ENCODE assay signal across 1 cellular context in the genomic region with DNA sequence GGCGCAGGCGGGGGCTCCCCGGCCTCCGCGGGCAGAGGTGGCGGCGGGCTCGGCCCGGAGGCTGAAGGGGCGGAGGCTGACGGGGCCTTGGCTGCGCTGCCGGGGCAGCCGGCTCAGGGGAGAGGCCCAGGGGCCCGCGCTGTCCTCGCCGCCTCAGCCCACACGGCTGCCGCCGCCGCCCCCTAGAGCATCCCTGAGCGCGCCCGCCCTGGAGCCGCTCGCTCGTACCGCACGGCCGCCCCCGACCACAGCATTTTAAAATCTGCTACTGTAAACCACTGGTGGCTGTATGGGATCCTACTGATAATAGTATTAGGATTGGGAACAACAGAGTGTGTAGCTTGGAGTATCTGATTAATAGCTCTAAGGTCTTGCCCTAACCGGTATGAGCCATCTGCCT.
TF ChIP-seq lines count a peak whose summit lies in the region.

No MANE protein-coding gene starts in this region.

TF ChIP-seq in GM23338, 12 proteins besides CTCF, POLR2A, EP300 and RAD21:
- TF ChIP-seq, protein P1, sequence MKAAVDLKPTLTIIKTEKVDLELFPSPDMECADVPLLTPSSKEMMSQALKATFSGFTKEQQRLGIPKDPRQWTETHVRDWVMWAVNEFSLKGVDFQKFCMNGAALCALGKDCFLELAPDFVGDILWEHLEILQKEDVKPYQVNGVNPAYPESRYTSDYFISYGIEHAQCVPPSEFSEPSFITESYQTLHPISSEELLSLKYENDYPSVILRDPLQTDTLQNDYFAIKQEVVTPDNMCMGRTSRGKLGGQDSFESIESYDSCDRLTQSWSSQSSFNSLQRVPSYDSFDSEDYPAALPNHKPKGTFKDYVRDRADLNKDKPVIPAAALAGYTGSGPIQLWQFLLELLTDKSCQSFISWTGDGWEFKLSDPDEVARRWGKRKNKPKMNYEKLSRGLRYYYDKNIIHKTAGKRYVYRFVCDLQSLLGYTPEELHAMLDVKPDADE (IDR thresholded peaks at IDR 0.05): no peak
- TF ChIP-seq STAT1 (IDR thresholded peaks at IDR 0.05; ENCODE audit: unreplicated experiment): no peak
- TF ChIP-seq EZH2phosphoT487 (IDR thresholded peaks at IDR 0.05; ENCODE audit: unreplicated experiment): no peak
- TF ChIP-seq JUNB (IDR thresholded peaks at IDR 0.05; ENCODE audit: unreplicated experiment): no peak
- TF ChIP-seq, protein P2, sequence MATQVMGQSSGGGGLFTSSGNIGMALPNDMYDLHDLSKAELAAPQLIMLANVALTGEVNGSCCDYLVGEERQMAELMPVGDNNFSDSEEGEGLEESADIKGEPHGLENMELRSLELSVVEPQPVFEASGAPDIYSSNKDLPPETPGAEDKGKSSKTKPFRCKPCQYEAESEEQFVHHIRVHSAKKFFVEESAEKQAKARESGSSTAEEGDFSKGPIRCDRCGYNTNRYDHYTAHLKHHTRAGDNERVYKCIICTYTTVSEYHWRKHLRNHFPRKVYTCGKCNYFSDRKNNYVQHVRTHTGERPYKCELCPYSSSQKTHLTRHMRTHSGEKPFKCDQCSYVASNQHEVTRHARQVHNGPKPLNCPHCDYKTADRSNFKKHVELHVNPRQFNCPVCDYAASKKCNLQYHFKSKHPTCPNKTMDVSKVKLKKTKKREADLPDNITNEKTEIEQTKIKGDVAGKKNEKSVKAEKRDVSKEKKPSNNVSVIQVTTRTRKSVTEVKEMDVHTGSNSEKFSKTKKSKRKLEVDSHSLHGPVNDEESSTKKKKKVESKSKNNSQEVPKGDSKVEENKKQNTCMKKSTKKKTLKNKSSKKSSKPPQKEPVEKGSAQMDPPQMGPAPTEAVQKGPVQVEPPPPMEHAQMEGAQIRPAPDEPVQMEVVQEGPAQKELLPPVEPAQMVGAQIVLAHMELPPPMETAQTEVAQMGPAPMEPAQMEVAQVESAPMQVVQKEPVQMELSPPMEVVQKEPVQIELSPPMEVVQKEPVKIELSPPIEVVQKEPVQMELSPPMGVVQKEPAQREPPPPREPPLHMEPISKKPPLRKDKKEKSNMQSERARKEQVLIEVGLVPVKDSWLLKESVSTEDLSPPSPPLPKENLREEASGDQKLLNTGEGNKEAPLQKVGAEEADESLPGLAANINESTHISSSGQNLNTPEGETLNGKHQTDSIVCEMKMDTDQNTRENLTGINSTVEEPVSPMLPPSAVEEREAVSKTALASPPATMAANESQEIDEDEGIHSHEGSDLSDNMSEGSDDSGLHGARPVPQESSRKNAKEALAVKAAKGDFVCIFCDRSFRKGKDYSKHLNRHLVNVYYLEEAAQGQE (IDR thresholded peaks at IDR 0.05; ENCODE audit: unreplicated experiment): no peak
- no peak for TF ChIP-seq ZNF114 (CRISPR knock-in tag; IDR thresholded peaks at IDR 0.05)
- no peak for TF ChIP-seq ZNF331 (CRISPR knock-in tag; IDR thresholded peaks at IDR 0.05; ENCODE audit: low read depth)
- TF ChIP-seq, protein P3, sequence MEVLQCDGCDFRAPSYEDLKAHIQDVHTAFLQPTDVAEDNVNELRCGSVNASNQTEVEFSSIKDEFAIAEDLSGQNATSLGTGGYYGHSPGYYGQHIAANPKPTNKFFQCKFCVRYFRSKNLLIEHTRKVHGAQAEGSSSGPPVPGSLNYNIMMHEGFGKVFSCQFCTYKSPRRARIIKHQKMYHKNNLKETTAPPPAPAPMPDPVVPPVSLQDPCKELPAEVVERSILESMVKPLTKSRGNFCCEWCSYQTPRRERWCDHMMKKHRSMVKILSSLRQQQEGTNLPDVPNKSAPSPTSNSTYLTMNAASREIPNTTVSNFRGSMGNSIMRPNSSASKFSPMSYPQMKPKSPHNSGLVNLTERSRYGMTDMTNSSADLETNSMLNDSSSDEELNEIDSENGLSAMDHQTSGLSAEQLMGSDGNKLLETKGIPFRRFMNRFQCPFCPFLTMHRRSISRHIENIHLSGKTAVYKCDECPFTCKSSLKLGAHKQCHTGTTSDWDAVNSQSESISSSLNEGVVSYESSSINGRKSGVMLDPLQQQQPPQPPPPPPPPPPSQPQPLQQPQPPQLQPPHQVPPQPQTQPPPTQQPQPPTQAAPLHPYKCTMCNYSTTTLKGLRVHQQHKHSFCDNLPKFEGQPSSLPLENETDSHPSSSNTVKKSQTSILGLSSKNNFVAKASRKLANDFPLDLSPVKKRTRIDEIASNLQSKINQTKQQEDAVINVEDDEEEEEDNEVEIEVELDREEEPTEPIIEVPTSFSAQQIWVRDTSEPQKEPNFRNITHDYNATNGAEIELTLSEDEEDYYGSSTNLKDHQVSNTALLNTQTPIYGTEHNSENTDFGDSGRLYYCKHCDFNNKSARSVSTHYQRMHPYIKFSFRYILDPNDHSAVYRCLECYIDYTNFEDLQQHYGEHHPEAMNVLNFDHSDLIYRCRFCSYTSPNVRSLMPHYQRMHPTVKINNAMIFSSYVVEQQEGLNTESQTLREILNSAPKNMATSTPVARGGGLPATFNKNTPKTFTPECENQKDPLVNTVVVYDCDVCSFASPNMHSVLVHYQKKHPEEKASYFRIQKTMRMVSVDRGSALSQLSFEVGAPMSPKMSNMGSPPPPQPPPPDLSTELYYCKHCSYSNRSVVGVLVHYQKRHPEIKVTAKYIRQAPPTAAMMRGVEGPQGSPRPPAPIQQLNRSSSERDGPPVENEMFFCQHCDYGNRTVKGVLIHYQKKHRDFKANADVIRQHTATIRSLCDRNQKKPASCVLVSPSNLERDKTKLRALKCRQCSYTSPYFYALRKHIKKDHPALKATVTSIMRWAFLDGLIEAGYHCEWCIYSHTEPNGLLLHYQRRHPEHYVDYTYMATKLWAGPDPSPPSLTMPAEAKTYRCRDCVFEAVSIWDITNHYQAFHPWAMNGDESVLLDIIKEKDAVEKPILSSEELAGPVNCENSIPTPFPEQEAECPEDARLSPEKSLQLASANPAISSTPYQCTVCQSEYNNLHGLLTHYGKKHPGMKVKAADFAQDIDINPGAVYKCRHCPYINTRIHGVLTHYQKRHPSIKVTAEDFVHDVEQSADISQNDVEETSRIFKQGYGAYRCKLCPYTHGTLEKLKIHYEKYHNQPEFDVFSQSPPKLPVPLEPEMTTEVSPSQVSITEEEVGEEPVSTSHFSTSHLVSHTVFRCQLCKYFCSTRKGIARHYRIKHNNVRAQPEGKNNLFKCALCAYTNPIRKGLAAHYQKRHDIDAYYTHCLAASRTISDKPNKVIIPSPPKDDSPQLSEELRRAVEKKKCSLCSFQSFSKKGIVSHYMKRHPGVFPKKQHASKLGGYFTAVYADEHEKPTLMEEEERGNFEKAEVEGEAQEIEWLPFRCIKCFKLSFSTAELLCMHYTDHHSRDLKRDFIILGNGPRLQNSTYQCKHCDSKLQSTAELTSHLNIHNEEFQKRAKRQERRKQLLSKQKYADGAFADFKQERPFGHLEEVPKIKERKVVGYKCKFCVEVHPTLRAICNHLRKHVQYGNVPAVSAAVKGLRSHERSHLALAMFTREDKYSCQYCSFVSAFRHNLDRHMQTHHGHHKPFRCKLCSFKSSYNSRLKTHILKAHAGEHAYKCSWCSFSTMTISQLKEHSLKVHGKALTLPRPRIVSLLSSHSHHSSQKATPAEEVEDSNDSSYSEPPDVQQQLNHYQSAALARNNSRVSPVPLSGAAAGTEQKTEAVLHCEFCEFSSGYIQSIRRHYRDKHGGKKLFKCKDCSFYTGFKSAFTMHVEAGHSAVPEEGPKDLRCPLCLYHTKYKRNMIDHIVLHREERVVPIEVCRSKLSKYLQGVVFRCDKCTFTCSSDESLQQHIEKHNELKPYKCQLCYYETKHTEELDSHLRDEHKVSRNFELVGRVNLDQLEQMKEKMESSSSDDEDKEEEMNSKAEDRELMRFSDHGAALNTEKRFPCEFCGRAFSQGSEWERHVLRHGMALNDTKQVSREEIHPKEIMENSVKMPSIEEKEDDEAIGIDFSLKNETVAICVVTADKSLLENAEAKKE (CRISPR knock-in tag; IDR thresholded peaks at IDR 0.05): no peak
- no peak for TF ChIP-seq NANOG (IDR thresholded peaks at IDR 0.05; ENCODE audit: borderline replicate concordance)
- no peak for TF ChIP-seq POLR2AphosphoS5 (IDR thresholded peaks at IDR 0.05; ENCODE audit: low read depth)
- TF ChIP-seq EZH2 (IDR thresholded peaks at IDR 0.05; ENCODE audit: low read depth, unreplicated experiment): no peak
